ENCODE assay signal across 1 cellular context in genomic region chr1:202692959-202693555, GRCh38.
TF ChIP-seq lines count a peak whose summit lies in the region.

No MANE protein-coding gene starts in this region.

TF ChIP-seq in HepG2, 621 proteins besides CTCF, POLR2A, EP300 and RAD21 (continued from another document and continues in another):
- TF ChIP-seq, protein P1, sequence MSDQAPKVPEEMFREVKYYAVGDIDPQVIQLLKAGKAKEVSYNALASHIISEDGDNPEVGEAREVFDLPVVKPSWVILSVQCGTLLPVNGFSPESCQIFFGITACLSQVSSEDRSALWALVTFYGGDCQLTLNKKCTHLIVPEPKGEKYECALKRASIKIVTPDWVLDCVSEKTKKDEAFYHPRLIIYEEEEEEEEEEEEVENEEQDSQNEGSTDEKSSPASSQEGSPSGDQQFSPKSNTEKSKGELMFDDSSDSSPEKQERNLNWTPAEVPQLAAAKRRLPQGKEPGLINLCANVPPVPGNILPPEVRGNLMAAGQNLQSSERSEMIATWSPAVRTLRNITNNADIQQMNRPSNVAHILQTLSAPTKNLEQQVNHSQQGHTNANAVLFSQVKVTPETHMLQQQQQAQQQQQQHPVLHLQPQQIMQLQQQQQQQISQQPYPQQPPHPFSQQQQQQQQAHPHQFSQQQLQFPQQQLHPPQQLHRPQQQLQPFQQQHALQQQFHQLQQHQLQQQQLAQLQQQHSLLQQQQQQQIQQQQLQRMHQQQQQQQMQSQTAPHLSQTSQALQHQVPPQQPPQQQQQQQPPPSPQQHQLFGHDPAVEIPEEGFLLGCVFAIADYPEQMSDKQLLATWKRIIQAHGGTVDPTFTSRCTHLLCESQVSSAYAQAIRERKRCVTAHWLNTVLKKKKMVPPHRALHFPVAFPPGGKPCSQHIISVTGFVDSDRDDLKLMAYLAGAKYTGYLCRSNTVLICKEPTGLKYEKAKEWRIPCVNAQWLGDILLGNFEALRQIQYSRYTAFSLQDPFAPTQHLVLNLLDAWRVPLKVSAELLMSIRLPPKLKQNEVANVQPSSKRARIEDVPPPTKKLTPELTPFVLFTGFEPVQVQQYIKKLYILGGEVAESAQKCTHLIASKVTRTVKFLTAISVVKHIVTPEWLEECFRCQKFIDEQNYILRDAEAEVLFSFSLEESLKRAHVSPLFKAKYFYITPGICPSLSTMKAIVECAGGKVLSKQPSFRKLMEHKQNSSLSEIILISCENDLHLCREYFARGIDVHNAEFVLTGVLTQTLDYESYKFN (CRISPR knock-in tag; conservative IDR thresholded peaks at IDR 0.05) = no peak
- TF ChIP-seq ELF3 (CRISPR knock-in tag; IDR thresholded peaks at IDR 0.05) (peak; percentile 80), SRF (IDR thresholded peaks at IDR 0.05; ENCODE audit: low read depth, low read length) (no peak), TCF7 (IDR thresholded peaks at IDR 0.05; ENCODE audit: low read depth) (no peak), ZNF101 (CRISPR knock-in tag; IDR thresholded peaks at IDR 0.05; ENCODE audit: borderline replicate concordance, low read depth) (no peak), ELF4 (CRISPR knock-in tag; IDR thresholded peaks at IDR 0.05; ENCODE audit: borderline replicate concordance) (no peak), GATAD1 (CRISPR knock-in tag; IDR thresholded peaks at IDR 0.05) (peak; percentile 64), BCL6 (CRISPR knock-in tag; IDR thresholded peaks at IDR 0.05) (no peak), FLYWCH1 (CRISPR knock-in tag; IDR thresholded peaks at IDR 0.05) (no peak), ZNF740 (CRISPR knock-in tag; IDR thresholded peaks at IDR 0.05) (no peak), ZNF709 (CRISPR knock-in tag; IDR thresholded peaks at IDR 0.05) (peak; percentile 78; the same call in 1 of the 2 replicates), KLF6 (CRISPR knock-in tag; IDR thresholded peaks at IDR 0.05) (peak; percentile 98), MATR3 (CRISPR knock-in tag; IDR thresholded peaks at IDR 0.05) (no peak), HIVEP1 (CRISPR knock-in tag; IDR thresholded peaks at IDR 0.05) (no peak), MAF1 (CRISPR knock-in tag; IDR thresholded peaks at IDR 0.05; ENCODE audit: borderline replicate concordance) (no peak; the same call in 1 of the 2 replicates), ZNF33B (CRISPR knock-in tag; IDR thresholded peaks at IDR 0.05) (no peak), NR3C1 (CRISPR knock-in tag; IDR thresholded peaks at IDR 0.05) (no peak), NCOA1 (CRISPR knock-in tag; IDR thresholded peaks at IDR 0.05) (no peak), ZFYVE20 (CRISPR knock-in tag; IDR thresholded peaks at IDR 0.05; ENCODE audit: borderline replicate concordance, low read depth) (no peak), CBX5 (CRISPR knock-in tag; IDR thresholded peaks at IDR 0.05; ENCODE audit: borderline replicate concordance) (no peak), SMYD3 (CRISPR knock-in tag; IDR thresholded peaks at IDR 0.05) (no peak), ZNF660 (CRISPR knock-in tag; IDR thresholded peaks at IDR 0.05; ENCODE audit: borderline replicate concordance, low read depth) (no peak), SP5 (CRISPR knock-in tag; IDR thresholded peaks at IDR 0.05; ENCODE audit: borderline replicate concordance, low read depth) (no peak), JUNB (CRISPR knock-in tag; IDR thresholded peaks at IDR 0.05; ENCODE audit: borderline replicate concordance) (no peak), THAP8 (CRISPR knock-in tag; IDR thresholded peaks at IDR 0.05; ENCODE audit: borderline replicate concordance) (no peak), ETV5 (CRISPR knock-in tag; IDR thresholded peaks at IDR 0.05; ENCODE audit: borderline replicate concordance) (peak; percentile 51; the same call in 1 of the 2 replicates), ZNF431 (CRISPR knock-in tag; IDR thresholded peaks at IDR 0.05; ENCODE audit: borderline replicate concordance, low read depth) (peak; percentile 65; the same call in 1 of the 2 replicates), HOXD1 (CRISPR knock-in tag; IDR thresholded peaks at IDR 0.05) (no peak), CC2D1A (CRISPR knock-in tag; IDR thresholded peaks at IDR 0.05) (no peak), ZNF143 (CRISPR knock-in tag; IDR thresholded peaks at IDR 0.05) (no peak), KLF15 (CRISPR knock-in tag; IDR thresholded peaks at IDR 0.05; ENCODE audit: borderline replicate concordance) (no peak), ZNF749 (CRISPR knock-in tag; IDR thresholded peaks at IDR 0.05; ENCODE audit: borderline replicate concordance) (0 out of 2 replicates have a peak, but pooled peaks have one; percentile 47), RELA (CRISPR knock-in tag; IDR thresholded peaks at IDR 0.05) (no peak), ZNF816 (CRISPR knock-in tag; IDR thresholded peaks at IDR 0.05; ENCODE audit: borderline replicate concordance) (0 out of 2 replicates have a peak, but pooled peaks have one; percentile 39), ZNF598 (CRISPR knock-in tag; IDR thresholded peaks at IDR 0.05; ENCODE audit: borderline replicate concordance) (no peak), ZNF75D (CRISPR knock-in tag; IDR thresholded peaks at IDR 0.05; ENCODE audit: borderline replicate concordance) (no peak), SOX5 (CRISPR knock-in tag; IDR thresholded peaks at IDR 0.05; ENCODE audit: borderline replicate concordance) (peak; percentile 45; the same call in 1 of the 2 replicates), ZSCAN9 (CRISPR knock-in tag; IDR thresholded peaks at IDR 0.05; ENCODE audit: borderline replicate concordance) (peak; percentile 99), DMAP1 (CRISPR knock-in tag; IDR thresholded peaks at IDR 0.05) (no peak), HNF4A (CRISPR knock-in tag; IDR thresholded peaks at IDR 0.05) (no peak), SALL1 (CRISPR knock-in tag; IDR thresholded peaks at IDR 0.05) (peak; percentile 86)
- TF ChIP-seq, protein P2, sequence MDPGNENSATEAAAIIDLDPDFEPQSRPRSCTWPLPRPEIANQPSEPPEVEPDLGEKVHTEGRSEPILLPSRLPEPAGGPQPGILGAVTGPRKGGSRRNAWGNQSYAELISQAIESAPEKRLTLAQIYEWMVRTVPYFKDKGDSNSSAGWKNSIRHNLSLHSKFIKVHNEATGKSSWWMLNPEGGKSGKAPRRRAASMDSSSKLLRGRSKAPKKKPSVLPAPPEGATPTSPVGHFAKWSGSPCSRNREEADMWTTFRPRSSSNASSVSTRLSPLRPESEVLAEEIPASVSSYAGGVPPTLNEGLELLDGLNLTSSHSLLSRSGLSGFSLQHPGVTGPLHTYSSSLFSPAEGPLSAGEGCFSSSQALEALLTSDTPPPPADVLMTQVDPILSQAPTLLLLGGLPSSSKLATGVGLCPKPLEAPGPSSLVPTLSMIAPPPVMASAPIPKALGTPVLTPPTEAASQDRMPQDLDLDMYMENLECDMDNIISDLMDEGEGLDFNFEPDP (CRISPR knock-in tag; conservative IDR thresholded peaks at IDR 0.05) = no peak
- TF ChIP-seq, protein P3, sequence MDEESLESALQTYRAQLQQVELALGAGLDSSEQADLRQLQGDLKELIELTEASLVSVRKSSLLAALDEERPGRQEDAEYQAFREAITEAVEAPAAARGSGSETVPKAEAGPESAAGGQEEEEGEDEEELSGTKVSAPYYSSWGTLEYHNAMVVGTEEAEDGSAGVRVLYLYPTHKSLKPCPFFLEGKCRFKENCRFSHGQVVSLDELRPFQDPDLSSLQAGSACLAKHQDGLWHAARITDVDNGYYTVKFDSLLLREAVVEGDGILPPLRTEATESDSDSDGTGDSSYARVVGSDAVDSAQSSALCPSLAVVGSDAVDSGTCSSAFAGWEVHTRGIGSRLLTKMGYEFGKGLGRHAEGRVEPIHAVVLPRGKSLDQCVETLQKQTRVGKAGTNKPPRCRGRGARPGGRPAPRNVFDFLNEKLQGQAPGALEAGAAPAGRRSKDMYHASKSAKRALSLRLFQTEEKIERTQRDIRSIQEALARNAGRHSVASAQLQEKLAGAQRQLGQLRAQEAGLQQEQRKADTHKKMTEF (CRISPR knock-in tag; IDR thresholded peaks at IDR 0.05) = peak; percentile 61; the same call in 1 of the 2 replicates
- TF ChIP-seq, protein P4, sequence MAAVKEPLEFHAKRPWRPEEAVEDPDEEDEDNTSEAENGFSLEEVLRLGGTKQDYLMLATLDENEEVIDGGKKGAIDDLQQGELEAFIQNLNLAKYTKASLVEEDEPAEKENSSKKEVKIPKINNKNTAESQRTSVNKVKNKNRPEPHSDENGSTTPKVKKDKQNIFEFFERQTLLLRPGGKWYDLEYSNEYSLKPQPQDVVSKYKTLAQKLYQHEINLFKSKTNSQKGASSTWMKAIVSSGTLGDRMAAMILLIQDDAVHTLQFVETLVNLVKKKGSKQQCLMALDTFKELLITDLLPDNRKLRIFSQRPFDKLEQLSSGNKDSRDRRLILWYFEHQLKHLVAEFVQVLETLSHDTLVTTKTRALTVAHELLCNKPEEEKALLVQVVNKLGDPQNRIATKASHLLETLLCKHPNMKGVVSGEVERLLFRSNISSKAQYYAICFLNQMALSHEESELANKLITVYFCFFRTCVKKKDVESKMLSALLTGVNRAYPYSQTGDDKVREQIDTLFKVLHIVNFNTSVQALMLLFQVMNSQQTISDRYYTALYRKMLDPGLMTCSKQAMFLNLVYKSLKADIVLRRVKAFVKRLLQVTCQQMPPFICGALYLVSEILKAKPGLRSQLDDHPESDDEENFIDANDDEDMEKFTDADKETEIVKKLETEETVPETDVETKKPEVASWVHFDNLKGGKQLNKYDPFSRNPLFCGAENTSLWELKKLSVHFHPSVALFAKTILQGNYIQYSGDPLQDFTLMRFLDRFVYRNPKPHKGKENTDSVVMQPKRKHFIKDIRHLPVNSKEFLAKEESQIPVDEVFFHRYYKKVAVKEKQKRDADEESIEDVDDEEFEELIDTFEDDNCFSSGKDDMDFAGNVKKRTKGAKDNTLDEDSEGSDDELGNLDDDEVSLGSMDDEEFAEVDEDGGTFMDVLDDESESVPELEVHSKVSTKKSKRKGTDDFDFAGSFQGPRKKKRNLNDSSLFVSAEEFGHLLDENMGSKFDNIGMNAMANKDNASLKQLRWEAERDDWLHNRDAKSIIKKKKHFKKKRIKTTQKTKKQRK (IDR thresholded peaks at IDR 0.05; ENCODE audit: low read length) = no peak
- TF ChIP-seq, protein P5, sequence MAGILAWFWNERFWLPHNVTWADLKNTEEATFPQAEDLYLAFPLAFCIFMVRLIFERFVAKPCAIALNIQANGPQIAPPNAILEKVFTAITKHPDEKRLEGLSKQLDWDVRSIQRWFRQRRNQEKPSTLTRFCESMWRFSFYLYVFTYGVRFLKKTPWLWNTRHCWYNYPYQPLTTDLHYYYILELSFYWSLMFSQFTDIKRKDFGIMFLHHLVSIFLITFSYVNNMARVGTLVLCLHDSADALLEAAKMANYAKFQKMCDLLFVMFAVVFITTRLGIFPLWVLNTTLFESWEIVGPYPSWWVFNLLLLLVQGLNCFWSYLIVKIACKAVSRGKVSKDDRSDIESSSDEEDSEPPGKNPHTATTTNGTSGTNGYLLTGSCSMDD (CRISPR knock-in tag; IDR thresholded peaks at IDR 0.05) = no peak
- TF ChIP-seq, protein P6, sequence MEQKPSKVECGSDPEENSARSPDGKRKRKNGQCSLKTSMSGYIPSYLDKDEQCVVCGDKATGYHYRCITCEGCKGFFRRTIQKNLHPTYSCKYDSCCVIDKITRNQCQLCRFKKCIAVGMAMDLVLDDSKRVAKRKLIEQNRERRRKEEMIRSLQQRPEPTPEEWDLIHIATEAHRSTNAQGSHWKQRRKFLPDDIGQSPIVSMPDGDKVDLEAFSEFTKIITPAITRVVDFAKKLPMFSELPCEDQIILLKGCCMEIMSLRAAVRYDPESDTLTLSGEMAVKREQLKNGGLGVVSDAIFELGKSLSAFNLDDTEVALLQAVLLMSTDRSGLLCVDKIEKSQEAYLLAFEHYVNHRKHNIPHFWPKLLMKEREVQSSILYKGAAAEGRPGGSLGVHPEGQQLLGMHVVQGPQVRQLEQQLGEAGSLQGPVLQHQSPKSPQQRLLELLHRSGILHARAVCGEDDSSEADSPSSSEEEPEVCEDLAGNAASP (CRISPR knock-in tag; IDR thresholded peaks at IDR 0.05; ENCODE audit: borderline replicate concordance) = peak; percentile 86; the same call in 1 of the 2 replicates
- TF ChIP-seq, protein P7, sequence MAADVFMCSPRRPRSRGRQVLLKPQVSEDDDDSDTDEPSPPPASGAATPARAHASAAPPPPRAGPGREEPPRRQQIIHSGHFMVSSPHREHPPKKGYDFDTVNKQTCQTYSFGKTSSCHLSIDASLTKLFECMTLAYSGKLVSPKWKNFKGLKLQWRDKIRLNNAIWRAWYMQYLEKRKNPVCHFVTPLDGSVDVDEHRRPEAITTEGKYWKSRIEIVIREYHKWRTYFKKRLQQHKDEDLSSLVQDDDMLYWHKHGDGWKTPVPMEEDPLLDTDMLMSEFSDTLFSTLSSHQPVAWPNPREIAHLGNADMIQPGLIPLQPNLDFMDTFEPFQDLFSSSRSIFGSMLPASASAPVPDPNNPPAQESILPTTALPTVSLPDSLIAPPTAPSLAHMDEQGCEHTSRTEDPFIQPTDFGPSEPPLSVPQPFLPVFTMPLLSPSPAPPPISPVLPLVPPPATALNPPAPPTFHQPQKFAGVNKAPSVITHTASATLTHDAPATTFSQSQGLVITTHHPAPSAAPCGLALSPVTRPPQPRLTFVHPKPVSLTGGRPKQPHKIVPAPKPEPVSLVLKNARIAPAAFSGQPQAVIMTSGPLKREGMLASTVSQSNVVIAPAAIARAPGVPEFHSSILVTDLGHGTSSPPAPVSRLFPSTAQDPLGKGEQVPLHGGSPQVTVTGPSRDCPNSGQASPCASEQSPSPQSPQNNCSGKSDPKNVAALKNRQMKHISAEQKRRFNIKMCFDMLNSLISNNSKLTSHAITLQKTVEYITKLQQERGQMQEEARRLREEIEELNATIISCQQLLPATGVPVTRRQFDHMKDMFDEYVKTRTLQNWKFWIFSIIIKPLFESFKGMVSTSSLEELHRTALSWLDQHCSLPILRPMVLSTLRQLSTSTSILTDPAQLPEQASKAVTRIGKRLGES (CRISPR knock-in tag; IDR thresholded peaks at IDR 0.05; ENCODE audit: borderline replicate concordance) = 0 out of 2 replicates have a peak, but pooled peaks have one; percentile 64
- TF ChIP-seq, protein P8, sequence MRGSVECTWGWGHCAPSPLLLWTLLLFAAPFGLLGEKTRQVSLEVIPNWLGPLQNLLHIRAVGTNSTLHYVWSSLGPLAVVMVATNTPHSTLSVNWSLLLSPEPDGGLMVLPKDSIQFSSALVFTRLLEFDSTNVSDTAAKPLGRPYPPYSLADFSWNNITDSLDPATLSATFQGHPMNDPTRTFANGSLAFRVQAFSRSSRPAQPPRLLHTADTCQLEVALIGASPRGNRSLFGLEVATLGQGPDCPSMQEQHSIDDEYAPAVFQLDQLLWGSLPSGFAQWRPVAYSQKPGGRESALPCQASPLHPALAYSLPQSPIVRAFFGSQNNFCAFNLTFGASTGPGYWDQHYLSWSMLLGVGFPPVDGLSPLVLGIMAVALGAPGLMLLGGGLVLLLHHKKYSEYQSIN (CRISPR knock-in tag; IDR thresholded peaks at IDR 0.05; ENCODE audit: borderline replicate concordance) = 0 out of 2 replicates have a peak, but pooled peaks have one; percentile 43
